Comparison of ENCODE assay signal across 10 cellular contexts in genomic region chr11:68037481-68038225, GRCh38. TPM values are rescaled to one million over a fixed set of nuclear protein-coding genes. Genes with fewer than 3 reads are reported as not detected.
A peak's percentile ranks its signal among the peaks of the same experiment; 100 is the strongest.
DNase-seq lines count a peak whose midpoint lies in the region; ATAC-seq and TF ChIP-seq lines count a peak whose summit lies in the region.
"Had no signal": no experiment of that assay in that cellular context is flagged by ENCODE, and none has a peak within 500 bp of the region (broad histone marks: within the 10 kb centered on the region; RNA-seq: fewer than 3 reads in every experiment).

No MANE protein-coding gene starts in this region.

- no peak for ATAC-seq in gastroesophageal sphincter
- ATAC-seq in gastrocnemius medialis: no peak
- no peak for ATAC-seq in GM21786 (IDR thresholded peaks at IDR 0.05; ENCODE audit: unreplicated experiment)
- no peak for ATAC-seq in activated CD4-positive, CD25-positive, alpha-beta regulatory T cell treated with anti-CD3 and anti-CD28 coated beads, Interleukin-2, amount 50 U/mL, for 24 hours

- intact Hi-C loops in gastrocnemius medialis (cut with DNase I; ENCODE audit: low total_unique reads): loop anchor here (2.0 to 10.0 kb wide), 4 partner anchors 27 to 453 kb away; partner anchors contain the start of genes ALDH3B1, CHKA, GSTP1 and UNC93B1

- WGBS in gastroesophageal sphincter (ENCODE audit: low coverage in 1 of 2), 2 donors: 61 to 68% methylated on average over 4 to 9 of the region's 20 CpGs

- TF ChIP-seq POLR2A in GM18951 (IDR thresholded peaks at IDR 0.05; ENCODE audit: extremely low read depth, insufficient read depth, insufficient read length) (peak; percentile 13), Peyer's patch (IDR thresholded peaks at IDR 0.05) (no peak), gastroesophageal sphincter (IDR thresholded peaks at IDR 0.05) (no peak), gastrocnemius medialis (IDR thresholded peaks at IDR 0.05) (no peak)

- H3K27ac ChIP-seq in Peyer's patch (peak overlapping the region; percentile 86 to 93 (median 90)), gastroesophageal sphincter (peak overlapping the region in 3 of 4 donors; percentile 83 to 92 (median 89)), gastrocnemius medialis (peak overlapping the region; percentile 74 to 88 (median 76))

- H3K36me3 ChIP-seq in Peyer's patch (peaks cover 0 to 24% (median 0%) of the 10 kb centered on the region in 3 donors), gastroesophageal sphincter (peaks cover 0 to 58% of the 10 kb centered on the region in 2 donors), gastrocnemius medialis (peaks cover 0 to 13% of the 10 kb centered on the region in 2 donors)

- in situ Hi-C loops in GM18951 (cut with MboI; ENCODE audit: low sequenced_read_pairs, unreplicated experiment) (no loop called here), gastrocnemius medialis (cut with MboI; ENCODE audit: low sequenced_read_pairs in 4 of 4) (no loop called here)

- H3K27me3 ChIP-seq in Peyer's patch (no peaks in the 10 kb centered on the region), gastroesophageal sphincter (no peaks in the 10 kb centered on the region), gastrocnemius medialis (no peaks in the 10 kb centered on the region)
- H3K27me3 ChIP-seq: brain microvascular endothelial cell had no signal

- DNase-seq in Peyer's patch (no peak), gastrocnemius medialis (no peak), middle frontal gyrus (ENCODE audit: extremely low spot score, low spot score) (no peak), NAMALWA (ENCODE audit: low spot score) (no peak)
- DNase-seq: brain microvascular endothelial cell; stimulated activated naive CD4-positive, alpha-beta T cell treated with Interleukin-2 at 50 U/mL for 16 hours had no signal

- peak overlapping the region in 1 of 4 donors; percentile 91 for H3K4me3 ChIP-seq in Peyer's patch
- H3K4me3 ChIP-seq in gastroesophageal sphincter: peak overlapping the region in 1 of 2 donors; percentile 70
- no peak overlapping the region for H3K4me3 ChIP-seq in gastrocnemius medialis

- no peaks in the 10 kb centered on the region for H3K9me3 ChIP-seq in Peyer's patch
- H3K9me3 ChIP-seq in gastroesophageal sphincter: no peaks in the 10 kb centered on the region
- no peaks in the 10 kb centered on the region for H3K9me3 ChIP-seq in gastrocnemius medialis

- TF ChIP-seq EP300 in gastroesophageal sphincter (IDR thresholded peaks at IDR 0.05): no peak

- TF ChIP-seq CTCF in Peyer's patch (IDR thresholded peaks at IDR 0.05) (no peak), gastroesophageal sphincter (IDR thresholded peaks at IDR 0.05) (no peak), gastrocnemius medialis (IDR thresholded peaks at IDR 0.05 in 4 of 5, conservative IDR thresholded peaks at IDR 0.05 in 1 of 5) (no peak)

- H3K4me1 ChIP-seq in Peyer's patch (peaks cover 5 to 53% (median 24%) of the 10 kb centered on the region in 4 donors), gastroesophageal sphincter (peaks cover 4 to 79% (median 24%) of the 10 kb centered on the region in 3 donors), gastrocnemius medialis (peaks cover 21 to 43% of the 10 kb centered on the region in 2 donors)

RNA-seq across cellular contexts. Expression of gene TCIRG1, which starts 1.2 kb away (rescaled TPM):
- total RNA-seq in Peyer's patch: 100 to 1,000 TPM; 239 to 586 (median 464) TPM
- 100 to 1,000 TPM in 1 of 4 donors, 10 to 100 TPM in 3; 44.5 to 140 (median 81.2) TPM for total RNA-seq in gastroesophageal sphincter
- total RNA-seq in gastrocnemius medialis: 10 to 100 TPM; 13.4 to 24.5 (median 14.1) TPM

RNA-seq across cellular contexts. Expression of gene NDUFS8, which starts 7.2 kb away (rescaled TPM):
- 100 to 1,000 TPM; 153 to 195 (median 162) TPM for total RNA-seq in Peyer's patch
- 100 to 1,000 TPM; 145 to 203 (median 159) TPM for total RNA-seq in gastroesophageal sphincter
- 100 to 1,000 TPM; 242 to 432 (median 307) TPM for total RNA-seq in gastrocnemius medialis

RNA-seq across cellular contexts. Expression of gene ALDH3B1, which starts 27.5 kb away (rescaled TPM):
- total RNA-seq in Peyer's patch (10 to 100 TPM; 14.9 to 53.5 (median 37.0) TPM), gastroesophageal sphincter (10 to 100 TPM in 2 of 4 donors, 1 to 10 TPM in 2; 6.4 to 15.1 (median 11.2) TPM), gastrocnemius medialis (1 to 10 TPM; 2.2 to 5.1 (median 3.6) TPM)

RNA-seq across cellular contexts. Expression of gene UNC93B1, which starts 33.8 kb away (rescaled TPM):
- total RNA-seq in Peyer's patch (100 to 1,000 TPM in 1 of 4 donors, 10 to 100 TPM in 3; 68.7 to 154 (median 91.6) TPM), gastroesophageal sphincter (10 to 100 TPM; 12.6 to 33.0 (median 26.1) TPM), gastrocnemius medialis (1 to 10 TPM; 5.4 to 8.8 (median 6.4) TPM)
